In the genomic region with DNA sequence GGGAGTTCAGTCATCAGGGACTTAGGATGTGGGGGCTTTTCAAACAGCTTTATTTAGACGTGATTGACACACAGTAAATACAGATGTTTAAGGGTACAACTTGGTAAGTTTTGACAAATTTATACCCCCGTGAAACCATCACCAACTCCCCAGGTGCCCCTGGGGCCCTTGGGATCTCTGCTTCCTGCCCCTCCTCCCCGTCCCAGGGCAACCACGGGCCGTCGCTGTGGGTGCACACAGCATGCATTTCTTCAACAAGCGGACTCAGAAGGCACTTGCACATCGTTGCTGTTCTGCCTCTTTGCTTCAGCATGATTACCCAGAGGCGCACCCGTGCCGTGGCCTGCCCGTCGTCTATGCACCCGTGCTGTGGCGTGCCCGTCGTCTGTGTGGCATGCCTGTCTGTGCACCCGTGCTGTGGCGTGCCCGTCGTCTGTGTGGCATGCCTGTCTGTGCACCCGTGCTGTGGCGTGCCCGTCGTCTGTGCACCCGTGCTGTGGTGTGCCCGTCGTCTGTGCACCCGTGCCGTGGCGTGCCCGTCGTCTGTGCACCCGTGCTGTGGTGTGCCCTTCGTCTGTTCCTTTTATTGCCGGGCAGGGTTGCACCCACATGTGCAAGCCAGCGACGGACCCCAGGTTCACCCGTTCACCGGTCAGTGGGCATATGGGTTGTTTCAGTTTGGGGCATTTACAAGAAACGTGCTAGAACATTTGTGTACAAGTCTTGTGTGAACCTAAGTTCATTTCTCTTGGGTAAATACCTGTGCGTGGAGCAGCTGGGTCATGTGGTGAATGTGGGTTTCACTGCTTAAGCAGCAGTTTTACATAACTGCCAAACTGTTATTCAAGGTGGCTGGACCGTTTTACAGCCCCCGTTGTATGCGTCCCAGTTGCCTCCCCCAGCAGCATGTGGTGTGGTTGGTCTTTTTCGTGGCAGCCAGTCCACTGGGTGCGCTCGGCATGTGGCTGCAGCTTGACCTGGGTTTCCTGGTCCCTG, we compare ENCODE assay signal across 10 cellular contexts. TPM values are rescaled to one million over a fixed set of nuclear protein-coding genes. Genes with fewer than 3 reads are reported as not detected.
A peak's percentile ranks its signal among the peaks of the same experiment; 100 is the strongest.
DNase-seq lines count a peak whose midpoint lies in the region; ATAC-seq and TF ChIP-seq lines count a peak whose summit lies in the region.
"Had no signal": no experiment of that assay in that cellular context is flagged by ENCODE, and none has a peak within 500 bp of the region (broad histone marks: within the 10 kb centered on the region; RNA-seq: fewer than 3 reads in every experiment).

No MANE protein-coding gene starts in this region.

- intact Hi-C loops in heart left ventricle (cut with DNase I) (no loop called here), left ventricle myocardium superior (cut with micrococcal nuclease) (no loop called here), uterus (cut with DNase I; ENCODE audit: low total_unique reads) (no loop called here)

- H3K27me3 ChIP-seq in heart left ventricle (no peaks in the 10 kb centered on the region), right atrium auricular region (no peaks in the 10 kb centered on the region), uterus (no peaks in the 10 kb centered on the region)

- H3K9me3 ChIP-seq in heart left ventricle (no peaks in the 10 kb centered on the region), KOPT-K1 (ENCODE audit: insufficient read depth, low read length, poor library complexity, severe bottlenecking) (no peaks in the 10 kb centered on the region), right atrium auricular region (no peaks in the 10 kb centered on the region), uterus (no peaks in the 10 kb centered on the region)

- no peak for ATAC-seq in heart left ventricle
- ATAC-seq in left ventricle myocardium superior: no peak
- ATAC-seq in HG03521 (IDR thresholded peaks at IDR 0.05; ENCODE audit: unreplicated experiment): no peak

- TF ChIP-seq CTCF in heart left ventricle (IDR thresholded peaks at IDR 0.05) (no peak), right atrium auricular region (IDR thresholded peaks at IDR 0.05) (no peak), uterus (IDR thresholded peaks at IDR 0.05) (no peak)

- H3K36me3 ChIP-seq in heart left ventricle: peaks cover 0 to 44% (median 9%) of the 10 kb centered on the region in 9 donors
- H3K36me3 ChIP-seq in KOPT-K1 (ENCODE audit: insufficient read depth, low read length): peaks cover 36% of the 10 kb centered on the region; the same call in 1 of the 2 replicates
- no peaks in the 10 kb centered on the region for H3K36me3 ChIP-seq in right atrium auricular region
- H3K36me3 ChIP-seq in uterus: no peaks in the 10 kb centered on the region

- 63 to 73% (median 66%) methylated on average over 38 to 48 of the region's 48 CpGs for WGBS in heart left ventricle, 4 donors

- peaks cover 50 to 100% (median 95%) of the 10 kb centered on the region in 12 donors for H3K4me1 ChIP-seq in heart left ventricle
- H3K4me1 ChIP-seq in right atrium auricular region: peaks cover 0 to 100% of the 10 kb centered on the region in 2 donors
- peaks cover 63 to 88% of the 10 kb centered on the region in 2 donors for H3K4me1 ChIP-seq in uterus

- H3K27ac ChIP-seq in heart left ventricle: peak overlapping the region in 10 of 12 donors; percentile 40 to 100 (median 73)
- peak overlapping the region; percentile 71 for H3K27ac ChIP-seq in KOPT-K1 (ENCODE audit: low read depth, low read length, poor library complexity, severe bottlenecking)
- peak overlapping the region; percentile 100 for H3K27ac ChIP-seq in right atrium auricular region
- H3K27ac ChIP-seq in uterus: peak overlapping the region; percentile 91 to 99

- TF ChIP-seq POLR2A in heart left ventricle (IDR thresholded peaks at IDR 0.05) (no peak), uterus (IDR thresholded peaks at IDR 0.05) (no peak)

- no peak overlapping the region for H3K4me3 ChIP-seq in heart left ventricle
- H3K4me3 ChIP-seq in right atrium auricular region: no peak overlapping the region
- H3K4me3 ChIP-seq in uterus: no peak overlapping the region

- DNase-seq in heart left ventricle (peak in 1 of 5 donors; percentile 18), left ventricle myocardium superior (no peak), right atrium auricular region (ENCODE audit: low spot score) (no peak), uterus (peak in 1 of 2 donors; percentile 23), inferior parietal cortex (ENCODE audit: extremely low spot score) (no peak), NCI-H2107 treated with DMSO at 0.1 percent for 48 hours (lab: John Stamatoyannopoulos, UW; ENCODE audit: unreplicated experiment) (no peak)
- DNase-seq: activated CD4-positive, alpha-beta T cell treated with anti-CD3 and anti-CD28 coated beads, Interleukin-2, amount 50 U/mL, for 48 hours; AML-193 had no signal

RNA-seq across cellular contexts. Expression of gene CD81, which starts 8.3 kb away (rescaled TPM):
- total RNA-seq in heart left ventricle (100 to 1,000 TPM; 277 to 994 (median 568) TPM), left ventricle myocardium superior (653 TPM), right atrium auricular region (100 to 1,000 TPM; 433 to 528 TPM), uterus (100 to 1,000 TPM; 394 to 852 (median 626) TPM)
- 100 to 1,000 TPM; 442 to 518 TPM for polyA plus RNA-seq in heart left ventricle

RNA-seq across cellular contexts. Expression of gene TSSC4, which starts 15.1 kb away (rescaled TPM):
- total RNA-seq in heart left ventricle (10 to 100 TPM; 23.4 to 45.2 (median 37.2) TPM), left ventricle myocardium superior (34.8 TPM), right atrium auricular region (10 to 100 TPM; 26.7 to 40.3 TPM), uterus (10 to 100 TPM; 11.0 to 66.5 (median 26.2) TPM)
- 10 to 100 TPM; 34.6 to 75.9 TPM for polyA plus RNA-seq in heart left ventricle

RNA-seq across cellular contexts. Expression of gene TRPM5, which starts 58.9 kb away (rescaled TPM):
- total RNA-seq in heart left ventricle: not detected
- not detected for polyA plus RNA-seq in heart left ventricle
- not detected for total RNA-seq in left ventricle myocardium superior
- not detected for total RNA-seq in right atrium auricular region
- total RNA-seq in uterus: under 1 TPM in 1 of 4 donors, not detected in 3; 0.21 TPM

RNA-seq across cellular contexts. Expression of gene KCNQ1, which starts 59.4 kb away (rescaled TPM):
- 10 to 100 TPM; 18.6 to 42.4 (median 38.4) TPM for total RNA-seq in heart left ventricle
- polyA plus RNA-seq in heart left ventricle: 10 to 100 TPM; 24.7 to 31.4 TPM
- 49.7 TPM for total RNA-seq in left ventricle myocardium superior
- 10 to 100 TPM; 12.7 to 25.1 TPM for total RNA-seq in right atrium auricular region
- 10 to 100 TPM in 1 of 4 donors, 1 to 10 TPM in 3; 2.6 to 10.4 (median 5.4) TPM for total RNA-seq in uterus
